Comparison of ENCODE assay signal across 20 cellular contexts in the genomic region with DNA sequence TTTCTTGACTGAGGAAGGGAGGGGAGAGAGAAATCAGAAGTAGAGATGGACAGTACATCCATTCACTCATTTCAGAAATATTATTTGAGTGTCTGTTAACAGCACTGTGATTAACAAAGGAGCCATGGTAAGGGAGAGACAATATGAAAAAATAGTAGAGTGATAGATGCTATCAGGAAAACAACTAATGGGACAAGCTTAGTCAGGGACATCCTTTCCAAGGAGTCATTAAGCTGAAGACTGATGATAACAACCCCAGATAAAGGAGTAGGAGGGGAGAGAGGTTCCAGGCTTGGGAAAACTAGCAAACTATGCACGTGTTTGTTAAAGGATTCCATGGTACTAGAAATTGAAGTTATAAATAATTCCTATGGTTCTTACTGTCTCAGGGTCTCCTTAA.
A peak's percentile ranks its signal among the peaks of the same experiment; 100 is the strongest.
DNase-seq lines count a peak whose midpoint lies in the region; ATAC-seq and TF ChIP-seq lines count a peak whose summit lies in the region.
"Had no signal": no experiment of that assay in that cellular context is flagged by ENCODE, and none has a peak within 500 bp of the region (broad histone marks: within the 10 kb centered on the region; RNA-seq: fewer than 3 reads in every experiment).

No MANE protein-coding gene starts in this region.

- H3K79me2 ChIP-seq in osteoblast (ENCODE audit: insufficient read depth, low read length): peaks cover 69% of the 10 kb centered on the region

- H3K9me3 ChIP-seq in left ventricle myocardium inferior (replicated peaks) (no peaks in the 10 kb centered on the region), osteoblast (ENCODE audit: low read depth, low read length) (no peaks in the 10 kb centered on the region), uterus (no peaks in the 10 kb centered on the region), lower lobe of right lung (no peaks in the 10 kb centered on the region), SJCRH30 (replicated peaks) (no peaks in the 10 kb centered on the region)
- H3K9me3 ChIP-seq: MG63 had no signal

- H2AFZ ChIP-seq in osteoblast (ENCODE audit: low read length): no peak overlapping the region
- H2AFZ ChIP-seq: GM23338 had no signal

- H3K4me3 ChIP-seq in left ventricle myocardium inferior (no peak overlapping the region), osteoblast (ENCODE audit: insufficient read depth, low read length) (no peak overlapping the region), uterus (no peak overlapping the region), lower lobe of right lung (no peak overlapping the region), SJCRH30 (no peak overlapping the region)
- H3K4me3 ChIP-seq: GM23338, MG63 had no signal

- DNase-seq in left ventricle myocardium inferior (no peak), Right ventricle myocardium superior (no peak), epithelial cell of prostate (ENCODE audit: low read depth, low spot score) (no peak), osteoblast (ENCODE audit: insufficient read length, low spot score, missing footprints) (no peak), uterus (no peak), lower lobe of right lung (no peak), NCI-H1417 treated with DMSO at 0.1 percent for 48 hours (lab: John Stamatoyannopoulos, UW) (no peak), SJCRH30 (no peak)
- DNase-seq: DMS 273 treated with DMSO at 0.1 percent for 48 hours, GF-D8, MG63, NCI-H1092 treated with DMSO at 0.1 percent for 48 hours, NCI-H1694, NCI-H2107, NCI-H2227 treated with DMSO at 0.1 percent for 48 hours had no signal

- peaks cover 13% of the 10 kb centered on the region for H4K20me1 ChIP-seq in osteoblast (ENCODE audit: insufficient read depth, low read length)

- H3K36me3 ChIP-seq in left ventricle myocardium inferior (peaks cover 58% of the 10 kb centered on the region), osteoblast (ENCODE audit: insufficient read depth, low read length) (peaks cover 68% of the 10 kb centered on the region), uterus (no peaks in the 10 kb centered on the region), lower lobe of right lung (peaks cover 32% of the 10 kb centered on the region), SJCRH30 (peaks cover 34% of the 10 kb centered on the region)

- ATAC-seq in Right ventricle myocardium superior (ENCODE audit: poor library complexity) (no peak), lower lobe of right lung (no peak)
- ATAC-seq: GM23338, HepG2, Panc1 had no signal

- H3K4me2 ChIP-seq in osteoblast (ENCODE audit: insufficient read depth, low read length): no peak overlapping the region
- H3K4me2 ChIP-seq: GM23338, KMS-11 had no signal

- no peaks in the 10 kb centered on the region for H3K27me3 ChIP-seq in left ventricle myocardium inferior (ENCODE audit: low read depth)
- no peaks in the 10 kb centered on the region for H3K27me3 ChIP-seq in osteoblast (ENCODE audit: insufficient read depth, low read length)
- no peaks in the 10 kb centered on the region for H3K27me3 ChIP-seq in uterus
- no peaks in the 10 kb centered on the region for H3K27me3 ChIP-seq in lower lobe of right lung (ENCODE audit: low read depth)
- H3K27me3 ChIP-seq in SJCRH30: no peaks in the 10 kb centered on the region
- H3K27me3 ChIP-seq: MG63 had no signal

- H3K4me1 ChIP-seq in left ventricle myocardium inferior: peaks cover 81% of the 10 kb centered on the region
- peaks cover 48% of the 10 kb centered on the region for H3K4me1 ChIP-seq in osteoblast (ENCODE audit: insufficient read depth, low read length)
- peaks cover 0 to 6% of the 10 kb centered on the region in 2 donors for H3K4me1 ChIP-seq in uterus
- H3K4me1 ChIP-seq in lower lobe of right lung: peaks cover 14% of the 10 kb centered on the region
- H3K4me1 ChIP-seq in SJCRH30: 0 out of 2 replicates have a peak, but pooled peaks cover 4% of the 10 kb centered on the region

- intact Hi-C loops in left ventricle myocardium inferior (cut with micrococcal nuclease) (no loop called here), Right ventricle myocardium superior (cut with DNase I) (no loop called here), uterus (cut with DNase I; ENCODE audit: low total_unique reads) (no loop called here), lower lobe of right lung (cut with DNase I) (no loop called here)

- TF ChIP-seq POLR2A in uterus (IDR thresholded peaks at IDR 0.05): no peak

- TF ChIP-seq CTCF in left ventricle myocardium inferior (IDR thresholded peaks at IDR 0.05; ENCODE audit: borderline replicate concordance): no peak
- no peak for TF ChIP-seq CTCF in osteoblast (IDR thresholded peaks at IDR 0.05; ENCODE audit: extremely low read depth, low read depth, low read length)
- no peak for TF ChIP-seq CTCF in uterus (IDR thresholded peaks at IDR 0.05)
- TF ChIP-seq CTCF in lower lobe of right lung (IDR thresholded peaks at IDR 0.05): no peak

- H3K27ac ChIP-seq in left ventricle myocardium inferior (replicated peaks): peak overlapping the region; percentile 67
- peak overlapping the region; percentile 41 for H3K27ac ChIP-seq in epithelial cell of prostate
- peak overlapping the region; percentile 61 for H3K27ac ChIP-seq in osteoblast (ENCODE audit: low read depth, low read length)
- peak overlapping the region; percentile 6 to 30 for H3K27ac ChIP-seq in uterus
- H3K27ac ChIP-seq in lower lobe of right lung: no peak overlapping the region
- H3K27ac ChIP-seq in SJCRH30: no peak overlapping the region
- H3K27ac ChIP-seq: C4-2B, KMS-11 had no signal

Comparison
In these comparisons a context has a peak if more than half of its experiments do, and no peak if none do; other contexts are left out.
1. H3K27ac ChIP-seq: peak in left ventricle myocardium inferior (single experiment), epithelial cell of prostate (single experiment), osteoblast (single experiment) and uterus (2 of 2); none in lower lobe of right lung (single experiment) and SJCRH30 (single experiment).